ENCODE assay signal across 15 cellular contexts in genomic region chr3:128808672-128809071, GRCh38.
DNase-seq lines count a peak whose midpoint lies in the region; ATAC-seq and TF ChIP-seq lines count a peak whose summit lies in the region.
"Had no signal": no experiment of that assay in that cellular context is flagged by ENCODE, and none has a peak within 500 bp of the region (broad histone marks: within the 10 kb centered on the region; RNA-seq: fewer than 3 reads in every experiment).

No MANE protein-coding gene starts in this region.

- H3K4me3 ChIP-seq in heart right ventricle (no peak overlapping the region), skeletal muscle tissue (ENCODE audit: low read length in 3 of 3) (peak overlapping the region in 1 of 3 donors; percentile 6)

- no peak for TF ChIP-seq CTCF in Calu3 (IDR thresholded peaks at IDR 0.05; ENCODE audit: unreplicated experiment)
- TF ChIP-seq CTCF in heart right ventricle (IDR thresholded peaks at IDR 0.05), result no peak

- peaks cover 0 to 86% (median 17%) of the 10 kb centered on the region in 9 donors for H3K36me3 ChIP-seq in heart right ventricle
- H3K36me3 ChIP-seq in skeletal muscle tissue (ENCODE audit: control insufficient read depth in 3 of 3, insufficient read depth in 3 of 3, low read length in 3 of 3), result peaks cover 24 to 43% (median 39%) of the 10 kb centered on the region in 3 donors

- no TSS peak for BruUV-seq in Calu3 (replicated peaks; lab: Mats Ljungman, UMichigan)

- H3K9me3 ChIP-seq in heart right ventricle (no peaks in the 10 kb centered on the region), skeletal muscle tissue (ENCODE audit: control insufficient read depth in 3 of 3, low read length in 3 of 3) (no peaks in the 10 kb centered on the region)

- peaks cover 87% of the 10 kb centered on the region for H3K36me3 Mint-ChIP-seq in Calu3 (ENCODE audit: insufficient read depth, unreplicated experiment)
- H3K36me3 Mint-ChIP-seq in activated T-helper 1 cell treated with anti-CD3 and anti-CD28 coated beads, Interleukin-12 subunit alpha, Interleukin-12 subunit beta, Interleukin-2, Interleukin-4 antibody, amounts not matched to agents 30 ng/mL and 10 ng/mL and 1 ng/mL, durations not matched to agents 14 hours and 24 hours and 36 hours (ENCODE audit: low read depth), result peaks cover 50% of the 10 kb centered on the region
- H3K36me3 Mint-ChIP-seq in natural killer cell treated with Interleukin-12 subunit alpha and Interleukin-12 subunit beta and Interleukin-15 and Interleukin-18, amount 100 ng/mL, for 72 hours, result peaks cover 12% of the 10 kb centered on the region

- peak overlapping the region; percentile 28 for H3K27ac Mint-ChIP-seq in Calu3 (ENCODE audit: unreplicated experiment)
- H3K27ac Mint-ChIP-seq in activated T-helper 1 cell treated with anti-CD3 and anti-CD28 coated beads, Interleukin-12 subunit alpha, Interleukin-12 subunit beta, Interleukin-2, Interleukin-4 antibody, amounts not matched to agents 30 ng/mL and 10 ng/mL and 1 ng/mL, durations not matched to agents 14 hours and 24 hours and 36 hours, result peak overlapping the region; percentile 75
- H3K27ac Mint-ChIP-seq in natural killer cell treated with Interleukin-12 subunit alpha and Interleukin-12 subunit beta and Interleukin-15 and Interleukin-18, amount 100 ng/mL, for 72 hours, result peak overlapping the region in 1 of 2 donors; percentile 75

- DNase-seq in Calu3 (peak; percentile 59), heart right ventricle (no peak), NK-92 (lab: John Stamatoyannopoulos, UW; ENCODE audit: unreplicated experiment) (no peak), left lobe of liver (ENCODE audit: low spot score) (no peak)
- DNase-seq in activated T-helper 1 cell treated with anti-CD3 and anti-CD28 coated beads, Interleukin-12 subunit alpha, Interleukin-12 subunit beta, Interleukin-2, Interleukin-4 antibody, amounts not matched to agents 30 ng/mL and 10 ng/mL and 1 ng/mL, durations not matched to agents 14 hours and 24 hours and 36 hours (ENCODE audit: low spot score), result no peak
- no peak for DNase-seq in natural killer cell treated with Interleukin-12 subunit alpha and Interleukin-12 subunit beta and Interleukin-15 and Interleukin-18, amount 100 ng/mL, for 72 hours (ENCODE audit: low spot score)
- DNase-seq: activated CD8-positive, alpha-beta memory T cell treated with anti-CD3 and anti-CD28 coated beads for 24 hours; CD4-positive, alpha-beta memory T cell; foreskin keratinocyte; NCI-H1092; NCI-H446 treated with DMSO at 0.1 percent for 48 hours; RPMI8226; stimulated activated CD4-positive, alpha-beta T cell treated with anti-CD3 and anti-CD28 coated beads, Interleukin-4, amount 100 ng/mL, for 1 hour had no signal

- ATAC-seq in heart right ventricle (peak in 4 of 8 donors; percentile 5 to 24 (median 16)), left lobe of liver (no peak)
- no peak for ATAC-seq in natural killer cell treated with Interleukin-12 subunit alpha and Interleukin-12 subunit beta and Interleukin-15 and Interleukin-18, amount 100 ng/mL, for 72 hours
- ATAC-seq: foreskin keratinocyte had no signal

- H3K9me3 Mint-ChIP-seq in Calu3 (ENCODE audit: low read depth, unreplicated experiment), result no peaks in the 10 kb centered on the region
- no peaks in the 10 kb centered on the region for H3K9me3 Mint-ChIP-seq in activated T-helper 1 cell treated with anti-CD3 and anti-CD28 coated beads, Interleukin-12 subunit alpha, Interleukin-12 subunit beta, Interleukin-2, Interleukin-4 antibody, amounts not matched to agents 30 ng/mL and 10 ng/mL and 1 ng/mL, durations not matched to agents 14 hours and 24 hours and 36 hours
- H3K9me3 Mint-ChIP-seq in natural killer cell treated with Interleukin-12 subunit alpha and Interleukin-12 subunit beta and Interleukin-15 and Interleukin-18, amount 100 ng/mL, for 72 hours, result no peaks in the 10 kb centered on the region
- H3K9me3 Mint-ChIP-seq: CD4-positive, alpha-beta memory T cell; IgD-negative memory B cell had no signal

- WGBS in heart right ventricle, 2 donors, result 80 to 85% methylated on average over 3 of the region's 3 CpGs

- intact Hi-C loops in Calu3 (cut with micrococcal nuclease; ENCODE audit: unreplicated experiment), result no loop called here
- intact Hi-C loops in activated T-helper 1 cell treated with anti-CD3 and anti-CD28 coated beads, Interleukin-12 subunit alpha, Interleukin-12 subunit beta, Interleukin-2, Interleukin-4 antibody, amounts not matched to agents 30 ng/mL and 10 ng/mL and 1 ng/mL, durations not matched to agents 14 hours and 24 hours and 36 hours (cut with micrococcal nuclease), result loop anchor here (10.0 kb wide), 2 partner anchors 506 to 636 kb away; partner anchors contain the start of gene IFT122
- intact Hi-C loops in heart right ventricle (cut with DNase I), result loop anchor here in 1 of 10 donors (5.0 kb wide), 1 partner anchor 81 kb away; the partner anchor contains the start of gene RAB7A

- peaks cover 13 to 85% (median 82%) of the 10 kb centered on the region in 9 donors for H3K4me1 ChIP-seq in heart right ventricle
- peaks cover 50 to 77% (median 75%) of the 10 kb centered on the region in 3 donors for H3K4me1 ChIP-seq in skeletal muscle tissue (ENCODE audit: control insufficient read depth in 3 of 3, insufficient read depth in 3 of 3, low read length in 3 of 3)

- H3K4me3 Mint-ChIP-seq in Calu3 (ENCODE audit: low read depth, unreplicated experiment), result no peak overlapping the region
- H3K4me3 Mint-ChIP-seq in activated T-helper 1 cell treated with anti-CD3 and anti-CD28 coated beads, Interleukin-12 subunit alpha, Interleukin-12 subunit beta, Interleukin-2, Interleukin-4 antibody, amounts not matched to agents 30 ng/mL and 10 ng/mL and 1 ng/mL, durations not matched to agents 14 hours and 24 hours and 36 hours, result no peak overlapping the region
- no peak overlapping the region for H3K4me3 Mint-ChIP-seq in natural killer cell treated with Interleukin-12 subunit alpha and Interleukin-12 subunit beta and Interleukin-15 and Interleukin-18, amount 100 ng/mL, for 72 hours
- H3K4me3 Mint-ChIP-seq: CD4-positive, alpha-beta memory T cell had no signal

- H3K27ac ChIP-seq in heart right ventricle, result peak overlapping the region in 9 of 10 donors; percentile 17 to 86 (median 64)
- H3K27ac ChIP-seq in skeletal muscle tissue (ENCODE audit: low read depth, low read length), result peak overlapping the region; percentile 54
- H3K27ac ChIP-seq: foreskin keratinocyte had no signal

- H3K27me3 ChIP-seq in heart right ventricle (no peaks in the 10 kb centered on the region), skeletal muscle tissue (ENCODE audit: control insufficient read depth in 3 of 3, insufficient read depth in 3 of 3, low read length in 3 of 3) (no peaks in the 10 kb centered on the region)
- H3K27me3 ChIP-seq: foreskin keratinocyte had no signal

- peak overlapping the region in 1 of 3 donors; percentile 58 for H3K9ac ChIP-seq in skeletal muscle tissue (ENCODE audit: low read depth in 1 of 3, low read length in 3 of 3)

- no peaks in the 10 kb centered on the region for H3K27me3 Mint-ChIP-seq in Calu3 (ENCODE audit: unreplicated experiment)
- H3K27me3 Mint-ChIP-seq in activated T-helper 1 cell treated with anti-CD3 and anti-CD28 coated beads, Interleukin-12 subunit alpha, Interleukin-12 subunit beta, Interleukin-2, Interleukin-4 antibody, amounts not matched to agents 30 ng/mL and 10 ng/mL and 1 ng/mL, durations not matched to agents 14 hours and 24 hours and 36 hours (ENCODE audit: insufficient read depth), result no peaks in the 10 kb centered on the region
- H3K27me3 Mint-ChIP-seq in natural killer cell treated with Interleukin-12 subunit alpha and Interleukin-12 subunit beta and Interleukin-15 and Interleukin-18, amount 100 ng/mL, for 72 hours, result no peaks in the 10 kb centered on the region
- H3K27me3 Mint-ChIP-seq: CD4-positive, alpha-beta memory T cell; IgD-negative memory B cell had no signal

- peaks cover 56% of the 10 kb centered on the region for H3K4me1 Mint-ChIP-seq in Calu3 (ENCODE audit: low read depth, unreplicated experiment)
- peaks cover 42% of the 10 kb centered on the region for H3K4me1 Mint-ChIP-seq in activated T-helper 1 cell treated with anti-CD3 and anti-CD28 coated beads, Interleukin-12 subunit alpha, Interleukin-12 subunit beta, Interleukin-2, Interleukin-4 antibody, amounts not matched to agents 30 ng/mL and 10 ng/mL and 1 ng/mL, durations not matched to agents 14 hours and 24 hours and 36 hours (ENCODE audit: low read depth)
- H3K4me1 Mint-ChIP-seq in natural killer cell treated with Interleukin-12 subunit alpha and Interleukin-12 subunit beta and Interleukin-15 and Interleukin-18, amount 100 ng/mL, for 72 hours (ENCODE audit: low read depth in 2 of 2), result peaks cover 36 to 47% of the 10 kb centered on the region in 2 donors

- CTCF ChIA-PET in Calu3 (lab: Charles Lee), result no interaction called here
